In the genomic region with DNA sequence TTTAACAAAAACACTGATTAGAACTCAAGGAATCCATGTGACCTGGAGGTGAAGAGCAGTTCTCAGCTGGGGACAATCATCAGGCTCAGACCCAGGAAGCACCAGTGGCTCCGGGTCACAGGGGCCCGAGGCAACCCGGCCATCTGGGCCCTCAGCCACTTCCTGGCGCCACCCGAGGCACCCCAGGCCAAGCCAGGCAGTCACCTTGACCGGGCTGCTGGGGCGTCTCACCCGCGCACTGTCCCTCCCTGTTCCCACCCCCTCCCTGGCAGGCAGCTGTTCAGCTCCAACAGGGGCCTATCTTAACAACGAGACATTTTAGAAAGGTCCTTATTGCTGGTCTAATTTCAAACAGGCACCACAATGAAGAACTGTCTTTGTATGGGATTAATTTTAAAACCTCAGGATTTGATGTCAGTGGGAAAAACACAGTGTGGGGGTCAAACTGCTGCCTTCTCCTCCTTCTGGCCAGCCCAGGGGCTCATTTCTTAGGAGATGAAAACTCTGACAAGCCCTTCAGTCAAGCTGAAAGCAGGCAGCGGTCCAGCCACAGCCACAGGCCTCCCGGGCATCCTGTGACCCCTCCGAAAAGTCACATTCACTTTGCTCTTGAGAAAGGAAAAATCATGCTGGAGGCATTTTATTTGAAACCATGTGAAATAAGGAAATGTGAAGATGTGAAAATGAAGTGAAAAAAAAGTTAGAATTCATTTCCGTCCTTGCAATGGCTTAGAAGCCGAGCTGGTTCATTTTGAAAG, we compare ENCODE assay signal across 15 cellular contexts.
DNase-seq lines count a peak whose midpoint lies in the region; ATAC-seq and TF ChIP-seq lines count a peak whose summit lies in the region.
"Had no signal": no experiment of that assay in that cellular context is flagged by ENCODE, and none has a peak within 500 bp of the region (broad histone marks: within the 10 kb centered on the region; RNA-seq: fewer than 3 reads in every experiment).

No MANE protein-coding gene starts in this region.

- H3K27ac ChIP-seq in SK-N-MC (peak overlapping the region; percentile 46; the same call in 1 of the 2 replicates), heart right ventricle (peak overlapping the region; percentile 40 to 87 (median 66))

- H3K27me3 ChIP-seq in BE2C = no peaks in the 10 kb centered on the region
- peaks cover 0 to 4% (median 0%) of the 10 kb centered on the region in 7 donors for H3K27me3 ChIP-seq in heart right ventricle
- H3K27me3 ChIP-seq: transverse colon had no signal

- H3K4me3 Mint-ChIP-seq in neural crest cell = peak overlapping the region; percentile 72
- H3K4me3 Mint-ChIP-seq: activated naive CD4-positive, alpha-beta T cell treated with anti-CD3 and anti-CD28 coated beads, Interleukin-2, amount 10 ng/mL, durations not matched to agents 7 days and 5 days; naive B cell had no signal

- no peaks in the 10 kb centered on the region for H3K36me3 Mint-ChIP-seq in neural crest cell (ENCODE audit: low read depth)
- H3K36me3 Mint-ChIP-seq: activated naive CD4-positive, alpha-beta T cell treated with anti-CD3 and anti-CD28 coated beads, Interleukin-2, amount 10 ng/mL, durations not matched to agents 7 days and 5 days; naive B cell had no signal

- H3K36me3 ChIP-seq in BE2C (no peaks in the 10 kb centered on the region), SK-N-MC (ENCODE audit: insufficient read depth, low read length) (no peaks in the 10 kb centered on the region), heart right ventricle (no peaks in the 10 kb centered on the region)
- H3K36me3 ChIP-seq: transverse colon had no signal

- no peaks in the 10 kb centered on the region for H3K9me3 Mint-ChIP-seq in neural crest cell
- H3K9me3 Mint-ChIP-seq: activated naive CD4-positive, alpha-beta T cell treated with anti-CD3 and anti-CD28 coated beads, Interleukin-2, amount 10 ng/mL, durations not matched to agents 7 days and 5 days had no signal

- H3K27me3 Mint-ChIP-seq in neural crest cell (ENCODE audit: low read depth) = peaks cover 3% of the 10 kb centered on the region

- H3K4me1 ChIP-seq in BE2C = peaks cover 7% of the 10 kb centered on the region; the same call in 1 of the 2 replicates
- H3K4me1 ChIP-seq in heart right ventricle = peaks cover 5 to 41% (median 32%) of the 10 kb centered on the region in 9 donors
- H3K4me1 ChIP-seq: transverse colon had no signal

- H3K9me3 ChIP-seq in BE2C (no peaks in the 10 kb centered on the region), SK-N-MC (ENCODE audit: low read depth, low read length) (no peaks in the 10 kb centered on the region), heart right ventricle (no peaks in the 10 kb centered on the region)
- H3K9me3 ChIP-seq: transverse colon had no signal

- peak; percentile 46 to 75 (median 61) for ATAC-seq in heart right ventricle
- ATAC-seq: PC-3 had no signal

- H3K27ac Mint-ChIP-seq in neural crest cell (ENCODE audit: unreplicated experiment) = peak overlapping the region; percentile 62
- H3K27ac Mint-ChIP-seq: activated naive CD4-positive, alpha-beta T cell treated with anti-CD3 and anti-CD28 coated beads, Interleukin-2, amount 10 ng/mL, durations not matched to agents 7 days and 5 days; naive B cell had no signal

- H3K4me1 Mint-ChIP-seq in neural crest cell = peaks cover 72% of the 10 kb centered on the region
- H3K4me1 Mint-ChIP-seq: activated naive CD4-positive, alpha-beta T cell treated with anti-CD3 and anti-CD28 coated beads, Interleukin-2, amount 10 ng/mL, durations not matched to agents 7 days and 5 days had no signal

- DNase-seq in BE2C = peak; percentile 33
- DNase-seq in SK-N-MC (ENCODE audit: low read depth, low spot score) = no peak
- peak; percentile 19 to 47 for DNase-seq in heart right ventricle
- peak; percentile 29 for DNase-seq in neural crest cell (ENCODE audit: low read depth, low spot score)
- no peak for DNase-seq in activated gamma-delta T cell (lab: John Stamatoyannopoulos, UW)
- DNase-seq in NCI-H345 treated with DMSO at 0.1 percent for 48 hours (lab: John Stamatoyannopoulos, UW; ENCODE audit: unreplicated experiment) = no peak
- DNase-seq in middle frontal gyrus (ENCODE audit: extremely low spot score, low spot score) = no peak
- no peak for DNase-seq in DMS153 (lab: John Stamatoyannopoulos, UW)
- DNase-seq: activated CD8-positive, alpha-beta memory T cell treated with anti-CD3 and anti-CD28 coated beads for 24 hours; activated naive CD4-positive, alpha-beta T cell treated with anti-CD3 and anti-CD28 coated beads, Interleukin-2, amount 10 ng/mL, durations not matched to agents 7 days and 5 days; DMS 273 treated with DMSO at 0.1 percent for 48 hours; naive B cell; PC-3; T-helper 9 cell; transverse colon had no signal

- 36 to 41% methylated on average over 15 of the region's 15 CpGs for WGBS in heart right ventricle, 2 donors

- H3K4me3 ChIP-seq in BE2C (ENCODE audit: low read depth, low read length) (no peak overlapping the region), SK-N-MC (no peak overlapping the region), heart right ventricle (no peak overlapping the region)
- H3K4me3 ChIP-seq: transverse colon had no signal

- no peak overlapping the region for H3K9ac ChIP-seq in SK-N-MC (ENCODE audit: insufficient read length)

- intact Hi-C loops in heart right ventricle (cut with DNase I) = loop anchor here in 2 of 10 donors (5.0 kb wide), 2 partner anchors 58 to 83 kb away; a partner anchor contains a TSS

- no peak for TF ChIP-seq CTCF in BE2C (IDR thresholded peaks at IDR 0.05; ENCODE audit: low read depth, low read length)
- no peak for TF ChIP-seq CTCF in heart right ventricle (IDR thresholded peaks at IDR 0.05)
- TF ChIP-seq CTCF in neural crest cell (conservative IDR thresholded peaks at IDR 0.05) = no peak

Comparison
In these comparisons a context has a peak if more than half of its experiments do, and no peak if none do; other contexts are left out.
1. DNase-seq: peak in BE2C (single experiment), heart right ventricle (2 of 2) and neural crest cell (single experiment); none in SK-N-MC (single experiment), activated gamma-delta T cell (single experiment), NCI-H345 treated with DMSO at 0.1 percent for 48 hours (single experiment), middle frontal gyrus (single experiment) and DMS153 (single experiment).